Comparison of ENCODE assay signal across 8 cellular contexts in genomic region chr11:93740031-93740801, GRCh38. TPM values are rescaled to one million over a fixed set of nuclear protein-coding genes. Genes with fewer than 3 reads are reported as not detected.
A peak's percentile ranks its signal among the peaks of the same experiment; 100 is the strongest.
DNase-seq lines count a peak whose midpoint lies in the region; ATAC-seq and TF ChIP-seq lines count a peak whose summit lies in the region.

No MANE protein-coding gene starts in this region.

- H3K36me3 ChIP-seq in CD4-positive, alpha-beta memory T cell (ENCODE audit: insufficient read depth, low read length) = peaks cover 28% of the 10 kb centered on the region

- peaks cover 44 to 63% of the 10 kb centered on the region in 2 donors for H3K36me3 Mint-ChIP-seq in CD4-positive, alpha-beta memory T cell
- peaks cover 64% of the 10 kb centered on the region for H3K36me3 Mint-ChIP-seq in T-helper 2 cell treated with Interferon-gamma antibody and Interleukin-4, amounts not matched to agents 5 μg/mL and 100 μg/mL, for 36 hours (ENCODE audit: low read depth)
- peaks cover 0 to 60% (median 36%) of the 10 kb centered on the region in 3 donors for H3K36me3 Mint-ChIP-seq in naive thymus-derived CD8-positive, alpha-beta T cell
- H3K36me3 Mint-ChIP-seq in type B pancreatic cell = peaks cover 42% of the 10 kb centered on the region

- H3K27me3 Mint-ChIP-seq in CD4-positive, alpha-beta memory T cell = no peaks in the 10 kb centered on the region
- H3K27me3 Mint-ChIP-seq in T-helper 2 cell treated with Interferon-gamma antibody and Interleukin-4, amounts not matched to agents 5 μg/mL and 100 μg/mL, for 36 hours (ENCODE audit: low read depth) = no peaks in the 10 kb centered on the region
- no peaks in the 10 kb centered on the region for H3K27me3 Mint-ChIP-seq in naive thymus-derived CD8-positive, alpha-beta T cell
- H3K27me3 Mint-ChIP-seq in type B pancreatic cell = no peaks in the 10 kb centered on the region

- ATAC-seq in HG02798 (IDR thresholded peaks at IDR 0.05; ENCODE audit: poor library complexity, unreplicated experiment) = peak; percentile 9
- ATAC-seq in naive thymus-derived CD8-positive, alpha-beta T cell = no peak

- CTCF ChIA-PET in CD4-positive, alpha-beta memory T cell (lab: Charles Lee; ENCODE audit: partially characterized antibody) = interaction anchor here (0.8 to 6.0 kb wide), 6 partner anchors 8 to 42 kb away, joined by 3 to 60 read pairs (median 4); partner anchors contain the start of gene MED17

- H3K27ac ChIP-seq in CD4-positive, alpha-beta memory T cell (ENCODE audit: low read depth, low read length) = peak overlapping the region; percentile 93
- H3K27ac ChIP-seq in dorsolateral prefrontal cortex = peak overlapping the region in 19 of 59 donors; percentile 74 to 96 (median 90)

- H3K4me1 Mint-ChIP-seq in CD4-positive, alpha-beta memory T cell = peaks cover 44 to 84% (median 61%) of the 10 kb centered on the region in 4 donors
- peaks cover 41% of the 10 kb centered on the region for H3K4me1 Mint-ChIP-seq in T-helper 2 cell treated with Interferon-gamma antibody and Interleukin-4, amounts not matched to agents 5 μg/mL and 100 μg/mL, for 36 hours (ENCODE audit: low read depth)
- peaks cover 24 to 75% (median 74%) of the 10 kb centered on the region in 4 donors for H3K4me1 Mint-ChIP-seq in naive thymus-derived CD8-positive, alpha-beta T cell
- peaks cover 35% of the 10 kb centered on the region for H3K4me1 Mint-ChIP-seq in type B pancreatic cell (ENCODE audit: unreplicated experiment)

- in situ Hi-C loops in GM13976 (cut with MboI; ENCODE audit: low sequenced_read_pairs, unreplicated experiment) = no loop called here

- H3K9me3 Mint-ChIP-seq in CD4-positive, alpha-beta memory T cell = no peaks in the 10 kb centered on the region
- H3K9me3 Mint-ChIP-seq in T-helper 2 cell treated with Interferon-gamma antibody and Interleukin-4, amounts not matched to agents 5 μg/mL and 100 μg/mL, for 36 hours = no peaks in the 10 kb centered on the region
- no peaks in the 10 kb centered on the region for H3K9me3 Mint-ChIP-seq in naive thymus-derived CD8-positive, alpha-beta T cell
- H3K9me3 Mint-ChIP-seq in type B pancreatic cell = no peaks in the 10 kb centered on the region

- H3K4me3 Mint-ChIP-seq in CD4-positive, alpha-beta memory T cell = peak overlapping the region; percentile 98 to 100 (median 100)
- H3K4me3 Mint-ChIP-seq in T-helper 2 cell treated with Interferon-gamma antibody and Interleukin-4, amounts not matched to agents 5 μg/mL and 100 μg/mL, for 36 hours = peak overlapping the region; percentile 99
- peak overlapping the region; percentile 95 to 100 (median 100) for H3K4me3 Mint-ChIP-seq in naive thymus-derived CD8-positive, alpha-beta T cell
- H3K4me3 Mint-ChIP-seq in type B pancreatic cell = peak overlapping the region; percentile 100

- no peaks in the 10 kb centered on the region for H3K27me3 ChIP-seq in CD4-positive, alpha-beta memory T cell (ENCODE audit: insufficient read depth, low read length)
- no peaks in the 10 kb centered on the region for H3K27me3 ChIP-seq in dorsolateral prefrontal cortex

- TF ChIP-seq CTCF in dorsolateral prefrontal cortex (IDR thresholded peaks at IDR 0.05 in 54 of 56, conservative IDR thresholded peaks at IDR 0.05 in 2 of 56; ENCODE audit: low read depth in 1 of 56, partially characterized antibody in 56 of 56) (no peak), type B pancreatic cell (conservative IDR thresholded peaks at IDR 0.05) (no peak), GM13976 (IDR thresholded peaks at IDR 0.05; ENCODE audit: borderline replicate concordance, control extremely low read depth, extremely low read depth, insufficient read depth, missing control alignments) (no peak)

- DNase-seq in CD4-positive, alpha-beta memory T cell = peak in 4 of 5 donors; percentile 24 to 63 (median 25)
- no peak for DNase-seq in T-helper 2 cell treated with Interferon-gamma antibody and Interleukin-4, amounts not matched to agents 5 μg/mL and 100 μg/mL, for 36 hours (ENCODE audit: low spot score)
- DNase-seq in dorsolateral prefrontal cortex = no peak
- DNase-seq in naive thymus-derived CD8-positive, alpha-beta T cell = peak in 3 of 10 donors; percentile 22 to 26 (median 23)
- DNase-seq in type B pancreatic cell (ENCODE audit: extremely low spot score, unreplicated experiment) = no peak
- no peak for DNase-seq in SIG-M5 (lab: John Stamatoyannopoulos, UW)
- DNase-seq in GM13976 (ENCODE audit: low spot score) = no peak

- H3K4me1 ChIP-seq in CD4-positive, alpha-beta memory T cell (ENCODE audit: insufficient read depth, low read length) = peaks cover 61% of the 10 kb centered on the region

- intact Hi-C loops in CD4-positive, alpha-beta memory T cell (cut with micrococcal nuclease) = loop anchor here (5.0 to 10.0 kb wide), 3 partner anchors 198 to 1345 kb away; partner anchors contain the start of genes ANKRD49, ENDOD1, MRE11 and SMCO4
- intact Hi-C loops in dorsolateral prefrontal cortex (cut with DNase I) = loop anchor here (2.0 to 10.0 kb wide), 2 partner anchors 45 to 755 kb away; partner anchors contain the start of genes ANKRD49 (in 2 of the 2), MED17 (in 2 of the 2) and MRE11 (in 2 of the 2)

- H3K9me3 ChIP-seq in CD4-positive, alpha-beta memory T cell (ENCODE audit: control insufficient read depth in 1 of 2, low read length in 2 of 2) = no peaks in the 10 kb centered on the region

- peak overlapping the region; percentile 85 to 98 for H3K4me3 ChIP-seq in CD4-positive, alpha-beta memory T cell (ENCODE audit: low read length in 2 of 2)
- peak overlapping the region; percentile 42 to 96 (median 84) for H3K4me3 ChIP-seq in dorsolateral prefrontal cortex

- H3K27ac Mint-ChIP-seq in CD4-positive, alpha-beta memory T cell = peak overlapping the region; percentile 98 to 100 (median 99)
- H3K27ac Mint-ChIP-seq in T-helper 2 cell treated with Interferon-gamma antibody and Interleukin-4, amounts not matched to agents 5 μg/mL and 100 μg/mL, for 36 hours = peak overlapping the region; percentile 99
- H3K27ac Mint-ChIP-seq in naive thymus-derived CD8-positive, alpha-beta T cell = peak overlapping the region; percentile 99 to 100 (median 99)
- peak overlapping the region; percentile 99 for H3K27ac Mint-ChIP-seq in type B pancreatic cell

- POLR2A ChIA-PET in CD4-positive, alpha-beta memory T cell (lab: Charles Lee; ENCODE audit: partially characterized antibody) = interaction anchor here (0.6 to 8.2 kb wide), 17 partner anchors 12 to 1350 kb away, joined by 3 to 180 read pairs (median 6); partner anchors contain the start of genes CEP295, CWC15, ENDOD1 and FUT4
- POLR2A ChIA-PET in naive thymus-derived CD8-positive, alpha-beta T cell (lab: Charles Lee) = interaction anchor here (0.6 to 5.3 kb wide), 8 partner anchors 10 to 79 kb away, joined by 3 to 118 read pairs (median 14); partner anchors contain the start of genes CEP295 and MED17

RNA-seq across cellular contexts. Expression of gene TAF1D, which starts 1.1 kb away (rescaled TPM):
- total RNA-seq in CD4-positive, alpha-beta memory T cell = 100 to 1,000 TPM; 198 to 199 TPM
- polyA plus RNA-seq in CD4-positive, alpha-beta memory T cell = 10 to 100 TPM; 17.4 to 29.8 TPM
- total RNA-seq in dorsolateral prefrontal cortex (100 to 1,000 TPM in 109 of 120 experiments, 10 to 100 TPM in 11; 75.7 to 158 (median 117) TPM), type B pancreatic cell (ENCODE audit: low replicate concordance) (126 and 143 TPM in 2 replicates)
- 100 to 1,000 TPM; 210 to 215 TPM for total RNA-seq in naive thymus-derived CD8-positive, alpha-beta T cell
- 10 to 100 TPM; 22.3 to 25.3 (median 22.4) TPM for polyA plus RNA-seq in naive thymus-derived CD8-positive, alpha-beta T cell

RNA-seq across cellular contexts. Expression of gene C11orf54, which starts 1.3 kb away (rescaled TPM):
- 10 to 100 TPM; 31.2 to 36.4 TPM for total RNA-seq in CD4-positive, alpha-beta memory T cell
- polyA plus RNA-seq in CD4-positive, alpha-beta memory T cell = 10 to 100 TPM; 13.0 to 17.4 TPM
- 10 to 100 TPM; 23.5 to 54.6 (median 37.3) TPM for total RNA-seq in dorsolateral prefrontal cortex
- total RNA-seq in naive thymus-derived CD8-positive, alpha-beta T cell = 10 to 100 TPM; 45.9 to 49.2 TPM
- polyA plus RNA-seq in naive thymus-derived CD8-positive, alpha-beta T cell = 10 to 100 TPM; 18.7 to 21.6 (median 19.4) TPM
- 25.6 and 29.9 TPM in 2 replicates for total RNA-seq in type B pancreatic cell (ENCODE audit: low replicate concordance)

RNA-seq across cellular contexts. Expression of gene MED17, which starts 43.9 kb away (rescaled TPM):
- 10 to 100 TPM; 73.2 to 78.5 TPM for total RNA-seq in CD4-positive, alpha-beta memory T cell
- 10 to 100 TPM; 11.3 to 30.8 TPM for polyA plus RNA-seq in CD4-positive, alpha-beta memory T cell
- 10 to 100 TPM; 23.9 to 45.0 (median 35.8) TPM for total RNA-seq in dorsolateral prefrontal cortex
- total RNA-seq in naive thymus-derived CD8-positive, alpha-beta T cell = 10 to 100 TPM; 61.7 to 62.2 TPM
- 10 to 100 TPM in 2 of 3 donors, 1 to 10 TPM in 1; 7.7 to 20.0 (median 17.1) TPM for polyA plus RNA-seq in naive thymus-derived CD8-positive, alpha-beta T cell
- 49.8 and 53.3 TPM in 2 replicates for total RNA-seq in type B pancreatic cell (ENCODE audit: low replicate concordance)

Comparison
In these comparisons a context has a peak if more than half of its experiments do, and no peak if none do; other contexts are left out.
1. DNase-seq: peak in CD4-positive, alpha-beta memory T cell (4 of 5); none in T-helper 2 cell treated with Interferon-gamma antibody and Interleukin-4, amounts not matched to agents 5 μg/mL and 100 μg/mL, for 36 hours (single experiment), dorsolateral prefrontal cortex (0 of 10), type B pancreatic cell (single experiment), SIG-M5 (single experiment) and GM13976 (single experiment).
2. Peak in every context shown above with its lines, with median percentiles within 50 percentile points of each other: H3K27ac Mint-ChIP-seq and H3K4me3 Mint-ChIP-seq.